Comparison of ENCODE assay signal across 8 cellular contexts in the genomic region with DNA sequence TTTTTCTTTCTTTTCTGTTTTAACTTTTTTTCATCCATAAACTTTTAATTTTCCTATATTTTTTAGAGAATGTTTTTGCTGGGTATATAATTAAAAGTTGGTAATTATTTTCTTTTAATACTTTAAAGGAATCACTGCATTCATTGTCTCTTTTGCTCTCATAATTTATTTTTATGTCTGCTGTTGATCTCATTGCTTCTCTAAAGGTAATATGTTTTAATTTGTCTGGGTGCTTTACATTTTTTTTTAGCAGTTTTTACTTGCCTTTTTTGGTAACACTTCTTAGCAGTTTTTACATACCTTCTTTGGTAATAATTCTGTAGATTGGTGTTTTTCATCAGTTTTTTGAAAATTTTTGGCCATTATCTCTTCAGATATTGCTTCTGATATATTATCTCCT.
"Had no signal": no experiment of that assay in that cellular context is flagged by ENCODE, and none has a peak within 500 bp of the region (broad histone marks: within the 10 kb centered on the region; RNA-seq: fewer than 3 reads in every experiment).

No MANE protein-coding gene starts in this region.

- FAIRE-seq: H1, H54, HTR-8/SVneo, K562 had no signal

- ATAC-seq: GM23338, K562 had no signal

- H3K4me3 ChIP-seq: GM23338, K562 had no signal

- H3K4me3 Mint-ChIP-seq: GM23338, H9 had no signal

- DNase-seq: H9, HCEC 1CT, IMR-90 had no signal

- H3K27ac Mint-ChIP-seq: GM23338, H9 had no signal

- H3K4me1 Mint-ChIP-seq: GM23338 had no signal
